In the genomic region with DNA sequence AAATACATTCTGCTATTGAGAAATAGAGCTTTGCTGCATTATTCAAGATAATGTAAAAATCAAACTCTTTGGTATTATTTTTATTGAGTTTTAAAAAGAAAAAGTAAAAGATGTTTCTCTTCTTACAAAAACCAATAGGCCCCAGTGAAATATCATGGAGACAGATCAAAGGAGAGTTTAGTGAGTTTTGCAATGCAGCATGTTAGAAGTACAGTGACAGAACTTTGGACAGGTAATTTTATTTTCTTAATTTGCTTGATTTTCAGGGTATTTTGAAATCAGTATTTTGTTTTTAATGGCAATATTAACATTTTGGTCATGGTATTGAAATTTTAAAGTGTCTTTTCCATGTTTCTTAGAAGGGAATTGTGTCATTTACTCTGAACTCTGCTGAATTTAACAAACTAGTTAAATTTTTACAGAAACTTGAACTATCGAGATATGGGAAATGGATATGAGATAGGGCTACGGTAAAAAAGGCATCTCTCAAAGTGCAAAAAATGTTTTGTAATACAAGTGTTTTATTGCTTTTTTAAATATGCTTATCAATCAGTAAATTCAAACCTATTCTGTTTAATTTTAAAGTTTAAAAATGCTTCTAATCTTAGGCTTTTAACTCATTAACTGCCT, we compare ENCODE assay signal across 19 cellular contexts. TPM values are rescaled to one million over a fixed set of nuclear protein-coding genes. Genes with fewer than 3 reads are reported as not detected.
DNase-seq lines count a peak whose midpoint lies in the region; ATAC-seq, FAIRE-seq and TF ChIP-seq lines count a peak whose summit lies in the region.
"Had no signal": no experiment of that assay in that cellular context is flagged by ENCODE, and none has a peak within 500 bp of the region (broad histone marks: within the 10 kb centered on the region; RNA-seq: fewer than 3 reads in every experiment).

No MANE protein-coding gene starts in this region.

- in situ Hi-C loops in HepG2 (cut with HindIII; ENCODE audit: extremely low pct_ligation_motif_present, low pct_unique_long_range_greater_than_20kb): no loop called here

- no peak overlapping the region for H2AFZ ChIP-seq in HepG2 (ENCODE audit: low read length)

- no peak for TF ChIP-seq POLR2A in HepG2 (IDR thresholded peaks at IDR 0.05; ENCODE audit: insufficient read depth in 1 of 2, low read depth in 2 of 2, low read length in 2 of 2)

- POLR2A ChIA-PET in HepG2 (lab: Yijun Ruan, JAX): interaction anchor here (3.4 kb wide), 1 partner anchor 14 kb away, joined by 11 read pairs; a partner anchor contains a TSS

- TF ChIP-seq RAD21 in liver (IDR thresholded peaks at IDR 0.05) (no peak), HepG2 (CRISPR knock-in tag; IDR thresholded peaks at IDR 0.05) (no peak)

- H3K9ac ChIP-seq in liver (ENCODE audit: low read depth in 1 of 2, low read length in 2 of 2) (no peak overlapping the region), HepG2 (ENCODE audit: insufficient read depth, low read depth, low read length) (no peak overlapping the region), colonic mucosa (ENCODE audit: low read depth in 2 of 2, low read length in 2 of 2) (no peak overlapping the region)
- H3K9ac ChIP-seq: BLaER1 had no signal

- H3K27ac ChIP-seq in liver (ENCODE audit: low read depth in 1 of 2, low read length in 2 of 2): no peak overlapping the region
- no peak overlapping the region for H3K27ac ChIP-seq in HepG2 (ENCODE audit: extremely low read length, insufficient read depth, low read length)
- no peak overlapping the region for H3K27ac ChIP-seq in colonic mucosa
- H3K27ac ChIP-seq: 22Rv1, A549, BLaER1 had no signal

- intact Hi-C loops in HepG2 (cut with micrococcal nuclease; ENCODE audit: unreplicated experiment): loop anchor here (10.0 kb wide), 1 partner anchor 1035 kb away; no protein-coding TSS in a partner anchor
- intact Hi-C loops in colonic mucosa (cut with DNase I): no loop called here

- H3K27me3 ChIP-seq in liver (ENCODE audit: control insufficient read depth in 4 of 4, insufficient read depth in 4 of 4, low read length in 3 of 4) (no peaks in the 10 kb centered on the region), HepG2 (ENCODE audit: control insufficient read depth in 1 of 2, insufficient read depth in 2 of 2, low read length in 2 of 2) (no peaks in the 10 kb centered on the region), colonic mucosa (no peaks in the 10 kb centered on the region)
- H3K27me3 ChIP-seq: BE2C, BLaER1 had no signal

- H3K4me2 ChIP-seq in HepG2 (ENCODE audit: low read depth, low read length): no peak overlapping the region
- H3K4me2 ChIP-seq: A549 had no signal

- H3K79me2 ChIP-seq in HepG2 (ENCODE audit: insufficient read depth, low read length): no peaks in the 10 kb centered on the region

- H3K4me1 ChIP-seq in liver (ENCODE audit: control insufficient read depth in 4 of 4, insufficient read depth in 4 of 4, low read length in 3 of 4) (peaks cover 3 to 13% (median 8%) of the 10 kb centered on the region in 4 donors), HepG2 (ENCODE audit: insufficient read depth, low read length) (no peaks in the 10 kb centered on the region), colonic mucosa (no peaks in the 10 kb centered on the region)
- H3K4me1 ChIP-seq: A549, BE2C had no signal

- 47% methylated on average over 2 of the region's 2 CpGs for WGBS in liver
- WGBS in HepG2 (ENCODE audit: low lambda C conversion rate): 91% methylated on average over 2 of the region's 2 CpGs

- H3K9me3 ChIP-seq in liver (ENCODE audit: control insufficient read depth in 4 of 4, low read length in 3 of 4) (no peaks in the 10 kb centered on the region), HepG2 (ENCODE audit: low read length) (no peaks in the 10 kb centered on the region), colonic mucosa (no peaks in the 10 kb centered on the region)
- H3K9me3 ChIP-seq: A549, BE2C, BLaER1 had no signal

- FAIRE-seq in HepG2 (lab: Jason Lieb, UNC): no peak
- FAIRE-seq: A549, D721Med, GM12891, GM19239 had no signal

- H3K36me3 ChIP-seq in liver (ENCODE audit: control insufficient read depth in 4 of 4, insufficient read depth in 3 of 4, low read depth in 1 of 4, low read length in 3 of 4) (peaks cover 3 to 12% (median 6%) of the 10 kb centered on the region in 4 donors), HepG2 (replicated peaks in 1 of 2; ENCODE audit: control insufficient read depth in 1 of 2, insufficient read depth in 2 of 2, low read length in 2 of 2) (peaks cover 5 to 41% of the 10 kb centered on the region in 2 experiments; a peak in 4 of 5 replicates), colonic mucosa (no peaks in the 10 kb centered on the region)
- H3K36me3 ChIP-seq: BE2C had no signal

- CTCF ChIA-PET in HepG2 (lab: Yijun Ruan, JAX; ENCODE audit: low intra/inter-chr PET ratio, low total read pairs): no interaction called here

- TF ChIP-seq CTCF in liver (IDR thresholded peaks at IDR 0.05; ENCODE audit: low read depth, low read length, missing input control) (no peak), HepG2 (CRISPR knock-in tag; IDR thresholded peaks at IDR 0.05) (no peak), colonic mucosa (IDR thresholded peaks at IDR 0.05) (no peak)

- TF ChIP-seq EP300 in HepG2 (IDR thresholded peaks at IDR 0.05; ENCODE audit: low read depth in 2 of 2, low read length in 2 of 2) (no peak), HepG2 (CRISPR knock-in tag; IDR thresholded peaks at IDR 0.05; ENCODE audit: borderline replicate concordance) (no peak)

- ATAC-seq in HepG2 (no peak), left lobe of liver (peak; percentile 79)
- ATAC-seq: A549 had no signal

- H3K4me3 ChIP-seq in liver (ENCODE audit: low read depth in 1 of 3, low read length in 3 of 3) (no peak overlapping the region), HepG2 (replicated peaks in 1 of 3; ENCODE audit: insufficient read depth in 1 of 3, low read depth in 2 of 3, low read length in 3 of 3) (no peak overlapping the region), colonic mucosa (no peak overlapping the region)
- H3K4me3 ChIP-seq: A549, BLaER1 had no signal

- no peaks in the 10 kb centered on the region for H4K20me1 ChIP-seq in HepG2 (ENCODE audit: insufficient read depth, low read length)
- H4K20me1 ChIP-seq: BLaER1 had no signal

- no TSS peak for BruUV-seq in HepG2 (replicated peaks; lab: Mats Ljungman, UMichigan)

- DNase-seq in HepG2 (ENCODE audit: low spot score) (no peak), left lobe of liver (ENCODE audit: low spot score) (no peak), colonic mucosa (no peak), NOMO-1 treated with dmso at 0.1 percent for 144 hours (lab: John Stamatoyannopoulos, UW; ENCODE audit: unreplicated experiment) (no peak)
- DNase-seq: BE2C; C1 segment of cervical spinal cord; CD4-positive, alpha-beta memory T cell; CD4-positive, CD25-positive, alpha-beta regulatory T cell; CD8-positive, alpha-beta memory T cell; COR-L47; DMS79 treated with DMSO at 0.1 percent for 48 hours; GF-D8 had no signal

TF ChIP-seq in liver, 16 proteins besides CTCF, POLR2A, EP300 and RAD21:
- TF ChIP-seq, protein P1, sequence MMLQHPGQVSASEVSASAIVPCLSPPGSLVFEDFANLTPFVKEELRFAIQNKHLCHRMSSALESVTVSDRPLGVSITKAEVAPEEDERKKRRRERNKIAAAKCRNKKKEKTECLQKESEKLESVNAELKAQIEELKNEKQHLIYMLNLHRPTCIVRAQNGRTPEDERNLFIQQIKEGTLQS (IDR thresholded peaks at IDR 0.05): no peak
- TF ChIP-seq HNF4A (conservative IDR thresholded peaks at IDR 0.05) (peak; percentile 68 to 69), YY1 (IDR thresholded peaks at IDR 0.05) (peak; percentile 42)
- TF ChIP-seq, protein P2, sequence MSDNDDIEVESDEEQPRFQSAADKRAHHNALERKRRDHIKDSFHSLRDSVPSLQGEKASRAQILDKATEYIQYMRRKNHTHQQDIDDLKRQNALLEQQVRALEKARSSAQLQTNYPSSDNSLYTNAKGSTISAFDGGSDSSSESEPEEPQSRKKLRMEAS (IDR thresholded peaks at IDR 0.05): no peak
TF ChIP-seq in liver: peak in this region for 2.

TF ChIP-seq in HepG2, 621 proteins besides CTCF, POLR2A, EP300 and RAD21 (continues in another document):
- no peak for TF ChIP-seq KLF6 (CRISPR knock-in tag; IDR thresholded peaks at IDR 0.05)

RNA-seq across cellular contexts. Expression of a gene that starts 13.8 kb away (rescaled TPM):
- total RNA-seq in liver (10 to 100 TPM; 22.6 to 46.4 TPM), HepG2 (2016; rRNA removed; fragmentation: Illumina TruSeq; extraction: Trizol) (178 and 190 TPM in 2 replicates), left lobe of liver (32.9 TPM), colonic mucosa (10 to 100 TPM; 90.5 to 92.7 TPM)
- polyA plus RNA-seq in liver (10 to 100 TPM; 16.3 to 19.9 TPM), HepG2 (2011; rRNA removed) (40.1 and 44.1 TPM in 2 replicates)
- total RNA-seq in HepG2 (2016; cell fraction: cytosol; rRNA removed; fragmentation: Illumina TruSeq; extraction: Trizol; ENCODE audit: low read depth): 20.2 and 22.6 TPM in 2 replicates
- 187 and 195 TPM in 2 replicates for total RNA-seq in HepG2 (2016; cell fraction: insoluble cytoplasmic fraction; rRNA removed; fragmentation: Illumina TruSeq; extraction: Trizol)
- total RNA-seq in HepG2 (2016; cell fraction: membrane; rRNA removed; fragmentation: Illumina TruSeq; extraction: Trizol): 118 and 122 TPM in 2 replicates
- total RNA-seq in HepG2 (2016; cell fraction: nucleus; rRNA removed; fragmentation: Illumina TruSeq; extraction: Trizol): 194 and 207 TPM in 2 replicates
- polyA plus RNA-seq in HepG2 (2011; cell fraction: cytosol; rRNA removed): 14.0 and 24.2 TPM in 2 replicates
- polyA plus RNA-seq in HepG2 (2011; cell fraction: nucleus; rRNA removed): 43.5 and 66.4 TPM in 2 replicates
- polyA plus RNA-seq in HepG2 (2012): 68.3 and 73.4 TPM in 2 replicates
- 17.2 and 23.7 TPM in 2 replicates for polyA plus RNA-seq in HepG2 (2016; cell fraction: cytosol; fragmentation: Illumina TruSeq; extraction: Trizol; ENCODE audit: low read depth)
- polyA plus RNA-seq in HepG2 (2016; cell fraction: insoluble cytoplasmic fraction; fragmentation: Illumina TruSeq; extraction: Trizol; ENCODE audit: low read depth): 90.6 and 103 TPM in 2 replicates
- 49.0 and 50.6 TPM in 2 replicates for polyA plus RNA-seq in HepG2 (2016; cell fraction: membrane; fragmentation: Illumina TruSeq; extraction: Trizol; ENCODE audit: low read depth)
- 135 and 139 TPM in 2 replicates for polyA plus RNA-seq in HepG2 (2016; cell fraction: nucleus; fragmentation: Illumina TruSeq; extraction: Trizol; ENCODE audit: insufficient read depth, low read depth)
- 16.0 and 24.1 TPM in 2 replicates for polyA minus RNA-seq in HepG2 (2011; rRNA and poly(A)+ RNA removed; ENCODE audit: low replicate concordance)
- 45.0 and 49.4 TPM in 2 replicates for polyA minus RNA-seq in HepG2 (2011; cell fraction: cytosol; rRNA and poly(A)+ RNA removed)
- polyA minus RNA-seq in HepG2 (2011; cell fraction: nucleus; rRNA and poly(A)+ RNA removed): 71.5 and 98.2 TPM in 2 replicates
